Comparison of ENCODE assay signal across 9 cellular contexts in genomic region chr1:46043491-46044017, GRCh38.
DNase-seq lines count a peak whose midpoint lies in the region; ATAC-seq and TF ChIP-seq lines count a peak whose summit lies in the region.
"Had no signal": no experiment of that assay in that cellular context is flagged by ENCODE, and none has a peak within 500 bp of the region (broad histone marks: within the 10 kb centered on the region; RNA-seq: fewer than 3 reads in every experiment).

No MANE protein-coding gene starts in this region.

- H3K4me3 Mint-ChIP-seq in type B pancreatic cell = no peak overlapping the region
- no peak overlapping the region for H3K4me3 Mint-ChIP-seq in activated CD4-positive, alpha-beta T cell treated with anti-CD3 and anti-CD28 coated beads for 36 hours

- intact Hi-C loops in activated CD4-positive, alpha-beta T cell treated with anti-CD3 and anti-CD28 coated beads for 36 hours (cut with DNase I, micrococcal nuclease) = no loop called here

- H3K27me3 Mint-ChIP-seq in type B pancreatic cell = no peaks in the 10 kb centered on the region
- no peaks in the 10 kb centered on the region for H3K27me3 Mint-ChIP-seq in activated CD4-positive, alpha-beta T cell treated with anti-CD3 and anti-CD28 coated beads for 36 hours

- H3K36me3 Mint-ChIP-seq in type B pancreatic cell = peaks cover 18% of the 10 kb centered on the region
- H3K36me3 Mint-ChIP-seq in activated CD4-positive, alpha-beta T cell treated with anti-CD3 and anti-CD28 coated beads for 36 hours (ENCODE audit: low read depth) = no peaks in the 10 kb centered on the region

- POLR2A ChIA-PET in activated CD4-positive, alpha-beta T cell treated with anti-CD3 and anti-CD28 coated beads for 36 hours (lab: Charles Lee) = no interaction called here

- no peak overlapping the region for H3K27ac Mint-ChIP-seq in type B pancreatic cell
- no peak overlapping the region for H3K27ac Mint-ChIP-seq in activated CD4-positive, alpha-beta T cell treated with anti-CD3 and anti-CD28 coated beads for 36 hours

- ATAC-seq in GM18511 (IDR thresholded peaks at IDR 0.05; ENCODE audit: unreplicated experiment) (peak; percentile 92), GM21825 (IDR thresholded peaks at IDR 0.05; ENCODE audit: unreplicated experiment) (peak; percentile 82), omental fat pad (ENCODE audit: low FRiP score) (no peak)
- no peak for ATAC-seq in activated CD4-positive, alpha-beta T cell treated with anti-CD3 and anti-CD28 coated beads for 36 hours

- DNase-seq in KBM-7 (peak; percentile 88), iPS DF 19.7 (ENCODE audit: low read depth, low spot score) (peak; percentile 72), type B pancreatic cell (ENCODE audit: extremely low spot score, unreplicated experiment) (no peak), omental fat pad (ENCODE audit: low spot score) (no peak), NCI-H82 (lab: John Stamatoyannopoulos, UW) (no peak)
- no peak for DNase-seq in activated CD4-positive, alpha-beta T cell treated with anti-CD3 and anti-CD28 coated beads for 36 hours
- DNase-seq: activated CD4-positive, alpha-beta T cell treated with anti-CD3 and anti-CD28 coated beads for 4 hours had no signal

- H3K4me1 Mint-ChIP-seq in type B pancreatic cell (ENCODE audit: unreplicated experiment) = no peaks in the 10 kb centered on the region
- no peaks in the 10 kb centered on the region for H3K4me1 Mint-ChIP-seq in activated CD4-positive, alpha-beta T cell treated with anti-CD3 and anti-CD28 coated beads for 36 hours

- TF ChIP-seq CTCF in type B pancreatic cell (conservative IDR thresholded peaks at IDR 0.05) (no peak), omental fat pad (IDR thresholded peaks at IDR 0.05) (no peak)

- CTCF ChIA-PET in activated CD4-positive, alpha-beta T cell treated with anti-CD3 and anti-CD28 coated beads for 36 hours (lab: Charles Lee) = no interaction called here

- no peaks in the 10 kb centered on the region for H3K9me3 Mint-ChIP-seq in type B pancreatic cell
- no peaks in the 10 kb centered on the region for H3K9me3 Mint-ChIP-seq in activated CD4-positive, alpha-beta T cell treated with anti-CD3 and anti-CD28 coated beads for 36 hours (ENCODE audit: low read depth)

- in situ Hi-C loops in KBM-7 (cut with MboI; ENCODE audit: low pct_unique_long_range_greater_than_20kb, low sequenced_read_pairs) = no loop called here

Comparison
In these comparisons a context has a peak if more than half of its experiments do, and no peak if none do; other contexts are left out.
1. ATAC-seq: peak in GM18511 (single experiment) and GM21825 (single experiment); none in omental fat pad (single experiment) and activated CD4-positive, alpha-beta T cell treated with anti-CD3 and anti-CD28 coated beads for 36 hours (single experiment).
2. DNase-seq: peak in KBM-7 (single experiment) and iPS DF 19.7 (single experiment); none in type B pancreatic cell (single experiment), omental fat pad (single experiment), NCI-H82 (single experiment) and activated CD4-positive, alpha-beta T cell treated with anti-CD3 and anti-CD28 coated beads for 36 hours (single experiment).